Comparison of ENCODE assay signal across 11 cellular contexts in genomic region chr5:143065185-143065584, GRCh38.
A peak's percentile ranks its signal among the peaks of the same experiment; 100 is the strongest.
DNase-seq lines count a peak whose midpoint lies in the region; ATAC-seq and TF ChIP-seq lines count a peak whose summit lies in the region.
"Had no signal": no experiment of that assay in that cellular context is flagged by ENCODE, and none has a peak within 500 bp of the region (broad histone marks: within the 10 kb centered on the region; RNA-seq: fewer than 3 reads in every experiment).

No MANE protein-coding gene starts in this region.

- peaks cover 2% of the 10 kb centered on the region for H3K9me3 Mint-ChIP-seq in activated naive CD4-positive, alpha-beta T cell treated with anti-CD3 and anti-CD28 coated beads for 36 hours
- H3K9me3 Mint-ChIP-seq: CD8-positive, alpha-beta T cell had no signal

- ATAC-seq in lower lobe of right lung (peak; percentile 68 to 73), HG02970 (IDR thresholded peaks at IDR 0.05; ENCODE audit: low FRiP score, unreplicated experiment) (no peak)
- ATAC-seq: CD8-positive, alpha-beta T cell had no signal

- H3K4me1 Mint-ChIP-seq in activated naive CD4-positive, alpha-beta T cell treated with anti-CD3 and anti-CD28 coated beads for 36 hours (ENCODE audit: low read depth) = peaks cover 28% of the 10 kb centered on the region

- peak overlapping the region; percentile 42 for H3K27ac Mint-ChIP-seq in activated naive CD4-positive, alpha-beta T cell treated with anti-CD3 and anti-CD28 coated beads for 36 hours
- H3K27ac Mint-ChIP-seq: CD8-positive, alpha-beta T cell had no signal

- no peaks in the 10 kb centered on the region for H3K36me3 ChIP-seq in brain microvascular endothelial cell (replicated peaks)
- H3K36me3 ChIP-seq in lower lobe of right lung = peaks cover 4% of the 10 kb centered on the region
- H3K36me3 ChIP-seq in transverse colon = no peaks in the 10 kb centered on the region

- peak; percentile 30 for DNase-seq in activated naive CD4-positive, alpha-beta T cell treated with anti-CD3 and anti-CD28 coated beads for 36 hours
- DNase-seq in activated naive CD4-positive, alpha-beta T cell (lab: John Stamatoyannopoulos, UW) = no peak
- DNase-seq in brain microvascular endothelial cell (peak; percentile 75), lower lobe of right lung (no peak), transverse colon (no peak), nucleus accumbens (lab: John Stamatoyannopoulos, UW) (no peak), NCI-H748 (lab: John Stamatoyannopoulos, UW; ENCODE audit: unreplicated experiment) (no peak)
- DNase-seq: CD8-positive, alpha-beta T cell; effector CD8-positive, alpha-beta T cell; mesendoderm had no signal

- no peak for TF ChIP-seq POLR2A in transverse colon (IDR thresholded peaks at IDR 0.05)

- CTCF ChIA-PET in activated naive CD4-positive, alpha-beta T cell treated with anti-CD3 and anti-CD28 coated beads for 36 hours (lab: Charles Lee) = no interaction called here

- H3K36me3 Mint-ChIP-seq in activated naive CD4-positive, alpha-beta T cell treated with anti-CD3 and anti-CD28 coated beads for 36 hours (ENCODE audit: low read depth) = peaks cover 39% of the 10 kb centered on the region

- H3K4me3 ChIP-seq in brain microvascular endothelial cell (ENCODE audit: low read depth, low read length) = no peak overlapping the region
- H3K4me3 ChIP-seq in lower lobe of right lung = no peak overlapping the region
- H3K4me3 ChIP-seq in transverse colon = no peak overlapping the region

- H3K27me3 Mint-ChIP-seq in activated naive CD4-positive, alpha-beta T cell treated with anti-CD3 and anti-CD28 coated beads for 36 hours (ENCODE audit: low read depth) = no peaks in the 10 kb centered on the region

- no peak overlapping the region for H3K4me3 Mint-ChIP-seq in activated naive CD4-positive, alpha-beta T cell treated with anti-CD3 and anti-CD28 coated beads for 36 hours
- H3K4me3 Mint-ChIP-seq: CD8-positive, alpha-beta T cell had no signal

- H3K9me3 ChIP-seq in lower lobe of right lung = no peaks in the 10 kb centered on the region
- no peaks in the 10 kb centered on the region for H3K9me3 ChIP-seq in transverse colon

- TF ChIP-seq CTCF in brain microvascular endothelial cell (IDR thresholded peaks at IDR 0.05; ENCODE audit: low read depth, low read length, missing control alignments) (no peak), lower lobe of right lung (IDR thresholded peaks at IDR 0.05) (no peak), transverse colon (IDR thresholded peaks at IDR 0.05) (no peak)

- WGBS in transverse colon (ENCODE audit: low coverage in 1 of 2), 2 donors = 76 to 80% methylated on average over 1 to 5 of the region's 5 CpGs

- intact Hi-C loops in activated naive CD4-positive, alpha-beta T cell treated with anti-CD3 and anti-CD28 coated beads for 36 hours (cut with micrococcal nuclease) = no loop called here
- intact Hi-C loops in lower lobe of right lung (cut with DNase I) = no loop called here
- intact Hi-C loops in transverse colon (cut with DNase I; ENCODE audit: low total_unique reads) = no loop called here

- in situ Hi-C loops in brain microvascular endothelial cell (cut with HindIII; ENCODE audit: low pct_ligation_motif_present, low sequenced_read_pairs) = no loop called here
- in situ Hi-C loops in transverse colon (cut with MboI; ENCODE audit: low pct_ligation_motif_present in 1 of 4, low pct_unique_long_range_greater_than_20kb in 1 of 4, low sequenced_read_pairs in 3 of 4) = no loop called here

- H3K4me1 ChIP-seq in lower lobe of right lung (peaks cover 63% of the 10 kb centered on the region), transverse colon (peaks cover 6 to 53% (median 18%) of the 10 kb centered on the region in 4 donors)

- TF ChIP-seq EP300 in transverse colon (IDR thresholded peaks at IDR 0.05; ENCODE audit: low read depth) = no peak

- H3K27me3 ChIP-seq in brain microvascular endothelial cell (replicated peaks) (no peaks in the 10 kb centered on the region), lower lobe of right lung (ENCODE audit: low read depth) (no peaks in the 10 kb centered on the region), transverse colon (no peaks in the 10 kb centered on the region)

- H3K27ac ChIP-seq in brain microvascular endothelial cell = no peak overlapping the region
- peak overlapping the region; percentile 52 for H3K27ac ChIP-seq in lower lobe of right lung
- peak overlapping the region; percentile 52 to 59 (median 56) for H3K27ac ChIP-seq in transverse colon

Comparison
In these comparisons a context has a peak if more than half of its experiments do, and no peak if none do; other contexts are left out.
1. DNase-seq: peak in activated naive CD4-positive, alpha-beta T cell treated with anti-CD3 and anti-CD28 coated beads for 36 hours (single experiment) and brain microvascular endothelial cell (single experiment); none in activated naive CD4-positive, alpha-beta T cell (0 of 4), lower lobe of right lung (single experiment), transverse colon (single experiment), nucleus accumbens (0 of 56) and NCI-H748 (single experiment).